Comparison of ENCODE assay signal across 18 cellular contexts in the genomic region with DNA sequence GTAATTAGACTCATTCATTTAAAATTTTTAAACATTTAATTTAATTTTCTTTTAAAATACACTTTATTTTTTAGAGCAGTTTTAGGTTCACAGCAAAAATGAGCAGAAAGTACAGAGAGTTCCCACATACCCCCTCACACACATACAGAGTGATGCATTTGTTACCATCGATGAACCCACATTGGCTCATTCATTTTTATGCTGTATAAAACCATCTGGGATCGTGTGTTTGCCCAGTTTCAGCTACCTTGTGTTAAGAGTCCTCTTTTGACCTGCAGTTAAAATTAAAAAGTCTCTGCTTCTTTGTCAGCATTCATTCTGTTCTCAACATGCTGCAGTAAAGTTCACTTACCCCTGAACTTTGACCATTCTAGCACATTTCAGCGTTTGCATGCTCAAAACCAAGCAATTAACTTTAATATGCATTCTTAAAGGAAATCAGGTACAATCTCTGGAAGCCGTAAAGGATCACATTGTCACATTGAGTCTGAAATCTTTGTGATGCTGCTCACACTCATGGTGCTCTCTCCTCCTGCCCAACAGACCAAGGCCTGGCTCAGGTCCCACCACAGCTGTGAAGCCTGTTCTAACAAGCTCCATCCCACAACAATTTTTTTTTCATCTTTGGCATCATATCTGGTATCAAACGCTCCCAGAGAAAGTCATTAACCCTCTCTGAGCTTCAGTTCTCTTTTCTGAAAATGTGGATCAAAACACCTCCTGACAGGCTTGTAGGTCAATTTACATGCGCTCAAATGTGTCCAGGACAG.
A peak's percentile ranks its signal among the peaks of the same experiment; 100 is the strongest.
DNase-seq lines count a peak whose midpoint lies in the region; ATAC-seq, FAIRE-seq and TF ChIP-seq lines count a peak whose summit lies in the region.
"Had no signal": no experiment of that assay in that cellular context is flagged by ENCODE, and none has a peak within 500 bp of the region (broad histone marks: within the 10 kb centered on the region; RNA-seq: fewer than 3 reads in every experiment).

No MANE protein-coding gene starts in this region.

- ATAC-seq in HG03175 (IDR thresholded peaks at IDR 0.05; ENCODE audit: unreplicated experiment) (no peak), HG02938 (IDR thresholded peaks at IDR 0.05; ENCODE audit: unreplicated experiment) (no peak), GM19452 (IDR thresholded peaks at IDR 0.05; ENCODE audit: unreplicated experiment) (no peak)
- ATAC-seq: activated CD8-positive, alpha-beta memory T cell treated with anti-CD3 and anti-CD28 coated beads, Interleukin-2, amount 10 ng/mL, durations not matched to agents 7 days and 5 days; natural killer cell treated with Interleukin-12 subunit alpha and Interleukin-12 subunit beta and Interleukin-15 and Interleukin-18, amount 100 ng/mL, for 72 hours; right cardiac atrium had no signal

- H3K27ac ChIP-seq in kidney (ENCODE audit: low read depth in 2 of 2, low read length in 2 of 2): peak overlapping the region; percentile 65 to 68
- H3K27ac ChIP-seq: suprapubic skin had no signal

- H3K4me3 ChIP-seq in kidney (ENCODE audit: low read length in 2 of 2): no peak overlapping the region
- H3K4me3 ChIP-seq: suprapubic skin had no signal

- no peak for TF ChIP-seq CTCF in kidney (IDR thresholded peaks at IDR 0.05; ENCODE audit: borderline replicate concordance, extremely low read depth, insufficient read depth)

- H3K9me3 ChIP-seq in kidney (ENCODE audit: control insufficient read depth in 1 of 2, low read length in 2 of 2): no peaks in the 10 kb centered on the region

- intact Hi-C loops in kidney (cut with DNase I): no loop called here

- H3K4me1 ChIP-seq in kidney (ENCODE audit: control insufficient read depth in 1 of 2, insufficient read depth in 1 of 2, low read depth in 1 of 2, low read length in 2 of 2): peaks cover 22 to 40% of the 10 kb centered on the region in 2 donors

- no peak for FAIRE-seq in kidney (lab: Jason Lieb, UNC)
- FAIRE-seq: HTR-8/SVneo had no signal

- H3K9ac ChIP-seq in kidney (ENCODE audit: low read length in 2 of 2): peak overlapping the region in 1 of 2 donors; percentile 4

- H3K36me3 ChIP-seq in kidney (ENCODE audit: control insufficient read depth in 1 of 2, insufficient read depth in 2 of 2, low read length in 2 of 2): no peaks in the 10 kb centered on the region
- H3K36me3 ChIP-seq: suprapubic skin had no signal

- DNase-seq in NCI-H1694 (lab: John Stamatoyannopoulos, UW) (peak; percentile 90), cerebellar cortex (ENCODE audit: low spot score) (peak; percentile 64), kidney (no peak), pons (ENCODE audit: low spot score) (peak; percentile 75), GOT3 (lab: John Stamatoyannopoulos, UW) (no peak)
- DNase-seq: activated CD4-positive, CD25-positive, alpha-beta regulatory T cell treated with anti-CD3 and anti-CD28 coated beads, Interleukin-2, amount 50 U/mL, for 72 hours; activated CD8-positive, alpha-beta memory T cell treated with anti-CD3 and anti-CD28 coated beads, Interleukin-2, amount 10 ng/mL, durations not matched to agents 7 days and 5 days; activated gamma-delta T cell; GDM1; NCI-H1436; right cardiac atrium; SIG-M5 had no signal

Comparison
In these comparisons a context has a peak if more than half of its experiments do, and no peak if none do; other contexts are left out.
1. DNase-seq: peak in NCI-H1694 (single experiment), cerebellar cortex (single experiment) and pons (single experiment); none in kidney (single experiment) and GOT3 (single experiment).